34 cellular contexts compared by ENCODE assay signal in the genomic region with DNA sequence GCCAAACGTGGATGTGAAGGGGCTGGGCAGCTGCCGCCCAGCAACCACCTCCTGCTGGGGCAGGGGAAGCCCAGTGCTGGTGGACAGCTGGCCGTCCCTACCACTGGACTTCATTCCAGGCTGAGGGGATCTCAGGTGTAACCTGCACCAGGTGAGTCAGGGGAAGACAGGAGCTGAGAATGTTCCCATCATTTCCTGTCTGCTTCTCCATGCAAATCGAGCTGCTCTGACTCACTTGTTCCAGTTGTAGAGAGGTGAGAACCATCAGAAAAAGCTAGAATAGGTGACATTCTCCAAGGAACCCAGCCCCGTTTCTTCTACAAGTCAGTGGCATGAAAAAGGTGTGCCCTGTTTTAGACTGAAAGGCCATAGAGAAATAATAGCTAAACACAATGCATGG. TPM values are rescaled to one million over a fixed set of nuclear protein-coding genes. Genes with fewer than 3 reads are reported as not detected.
"Had no signal": no experiment of that assay in that cellular context is flagged by ENCODE, and none has a peak within 500 bp of the region (broad histone marks: within the 10 kb centered on the region; RNA-seq: fewer than 3 reads in every experiment).

No MANE protein-coding gene starts in this region.

- H3K36me3 ChIP-seq: brain microvascular endothelial cell, left lung, lower lobe of right lung, transverse colon, WERI-Rb-1 had no signal

- ATAC-seq: activated CD4-positive, CD25-positive, alpha-beta regulatory T cell treated with anti-CD3 and anti-CD28 coated beads, Interleukin-2, amount 50 U/mL, for 24 hours; left lung; lower lobe of right lung; mucosa of descending colon; sciatic nerve; stimulated activated naive CD8-positive, alpha-beta T cell treated with anti-CD3 and anti-CD28 coated beads, Interleukin-15, Interleukin-2, amounts not matched to agents 100 U/mL and 50 U/mL, for 24 hours; T-helper 17 cell had no signal

- DNase-seq: activated CD4-positive, alpha-beta memory T cell treated with anti-CD3 and anti-CD28 coated beads for 36 hours; activated CD4-positive, alpha-beta T cell treated with anti-CD3 and anti-CD28 coated beads, Interleukin-2, amount 10 ng/mL, durations not matched to agents 24 days and 14 days; activated CD8-positive, alpha-beta memory T cell treated with anti-CD3 and anti-CD28 coated beads, Interleukin-2, amount 50 U/mL, for 4 hours; activated gamma-delta T cell; activated naive CD4-positive, alpha-beta T cell treated with anti-CD3 and anti-CD28 coated beads, Interleukin-2, amount 10 ng/mL, durations not matched to agents 7 days and 5 days; activated naive CD8-positive, alpha-beta T cell treated with anti-CD3 and anti-CD28 coated beads, Interleukin-2, amount 10 ng/mL, durations not matched to agents 7 days and 5 days; activated T-cell treated with anti-CD3 and anti-CD28 coated beads, Interleukin-2, amount 50 U/mL, for 1 hour; amniotic stem cell; brain microvascular endothelial cell; central memory CD4-positive, alpha-beta T cell; head of caudate nucleus; hypothalamus; immature natural killer cell; kidney glomerular epithelial cell; left lung; lower lobe of right lung; mucosa of descending colon; stimulated activated CD4-positive, alpha-beta T cell treated with anti-CD3 and anti-CD28 coated beads, Interleukin-12 subunit alpha, Interleukin-12 subunit beta, amount 100 ng/mL, for 4 hours; stimulated activated CD4-positive, alpha-beta T cell treated with anti-CD3 and anti-CD28 coated beads, Interleukin-4, amount 100 ng/mL, for 1 hour; stimulated activated naive CD8-positive, alpha-beta T cell treated with anti-CD3 and anti-CD28 coated beads, Interleukin-15, Interleukin-2, amounts not matched to agents 100 U/mL and 50 U/mL, for 24 hours; T-helper 17 cell; T1000; testis; transverse colon; WERI-Rb-1 had no signal

- H3K4me3 ChIP-seq: left lung, lower lobe of right lung, mucosa of descending colon, skin epidermis, testis, transverse colon had no signal

- H3K9me3 ChIP-seq: lower lobe of right lung, testis had no signal

- H3K4me1 ChIP-seq: left lung, lower lobe of right lung, testis, transverse colon had no signal

- H3K27me3 ChIP-seq: brain microvascular endothelial cell, testis had no signal

- H3K27ac ChIP-seq: brain microvascular endothelial cell, left lung, lower lobe of right lung, skin epidermis, testis, transverse colon, WERI-Rb-1 had no signal

RNA-seq across cellular contexts. Expression of gene BARX1, which starts 21.8 kb away (rescaled TPM):
- total RNA-seq: fibroblast of lung, fibroblast of villous mesenchyme, left lung, lower lobe of right lung, mesenteric fat pad, myocyte, posterior vena cava, sciatic nerve, T-helper 17 cell, transverse colon, urinary bladder had no signal
- polyA plus RNA-seq: fibroblast of lung, immature natural killer cell, urinary bladder had no signal
